In genomic region chrX:154370882-154371770, GRCh38 we compare ENCODE assay signal across 1 cellular context.
A peak's percentile ranks its signal among the peaks of the same experiment; 100 is the strongest.
TF ChIP-seq lines count a peak whose summit lies in the region.

No MANE protein-coding gene starts in this region.

TF ChIP-seq in WTC11, 78 proteins besides CTCF, POLR2A, EP300 and RAD21 (continued from another document and continues in another):
- TF ChIP-seq ZMAT4 (CRISPR knock-in tag; IDR thresholded peaks at IDR 0.05) (peak; percentile 65; the same call in 1 of the 2 replicates), AFF4 (CRISPR knock-in tag; IDR thresholded peaks at IDR 0.05; ENCODE audit: borderline replicate concordance) (no peak), ZBTB21 (CRISPR knock-in tag; IDR thresholded peaks at IDR 0.05; ENCODE audit: borderline replicate concordance) (no peak), ZNF317 (CRISPR knock-in tag; IDR thresholded peaks at IDR 0.05; ENCODE audit: borderline replicate concordance, low read depth) (no peak), JAZF1 (CRISPR knock-in tag; IDR thresholded peaks at IDR 0.05) (no peak), TEAD1 (CRISPR knock-in tag; IDR thresholded peaks at IDR 0.05) (no peak; the same call in 1 of the 2 replicates), PRRX2 (CRISPR knock-in tag; IDR thresholded peaks at IDR 0.05) (no peak), ERG (CRISPR knock-in tag; IDR thresholded peaks at IDR 0.05) (no peak), ETV6 (CRISPR knock-in tag; IDR thresholded peaks at IDR 0.05) (no peak), NR1H2 (CRISPR knock-in tag; IDR thresholded peaks at IDR 0.05) (no peak), CREB1 (CRISPR knock-in tag; IDR thresholded peaks at IDR 0.05) (no peak), E2F1 (CRISPR knock-in tag; IDR thresholded peaks at IDR 0.05) (no peak), MLX (CRISPR knock-in tag; IDR thresholded peaks at IDR 0.05) (no peak), FOXJ3 (CRISPR knock-in tag; IDR thresholded peaks at IDR 0.05; ENCODE audit: borderline replicate concordance) (no peak), ZBTB43 (CRISPR knock-in tag; IDR thresholded peaks at IDR 0.05) (no peak), ZSCAN18 (CRISPR knock-in tag; IDR thresholded peaks at IDR 0.05) (no peak), GRHL2 (CRISPR knock-in tag; IDR thresholded peaks at IDR 0.05; ENCODE audit: insufficient replicate concordance, severe bottlenecking) (no peak), FOXK1 (CRISPR knock-in tag; IDR thresholded peaks at IDR 0.05) (no peak), MXD4 (CRISPR knock-in tag; IDR thresholded peaks at IDR 0.05; ENCODE audit: borderline replicate concordance) (no peak), NFE2L1 (CRISPR knock-in tag; IDR thresholded peaks at IDR 0.05) (0 out of 2 replicates have a peak, but pooled peaks have one; percentile 51), ZNF512 (CRISPR knock-in tag; IDR thresholded peaks at IDR 0.05; ENCODE audit: borderline replicate concordance) (no peak), FOXP1 (CRISPR knock-in tag; IDR thresholded peaks at IDR 0.05; ENCODE audit: borderline replicate concordance) (peak; percentile 37), ZNF121 (CRISPR knock-in tag; IDR thresholded peaks at IDR 0.05) (no peak), ELF4 (CRISPR knock-in tag; IDR thresholded peaks at IDR 0.05; ENCODE audit: low read depth) (no peak), PREB (CRISPR knock-in tag; IDR thresholded peaks at IDR 0.05; ENCODE audit: borderline replicate concordance) (no peak), TEAD4 (CRISPR knock-in tag; IDR thresholded peaks at IDR 0.05) (no peak), E2F4 (CRISPR knock-in tag; IDR thresholded peaks at IDR 0.05; ENCODE audit: borderline replicate concordance, low read depth) (peak; percentile 46), GTF2I (CRISPR knock-in tag; conservative IDR thresholded peaks at IDR 0.05) (no peak), JUN (CRISPR knock-in tag; IDR thresholded peaks at IDR 0.05) (peak; percentile 48; the same call in 1 of the 2 replicates), AR (CRISPR knock-in tag; IDR thresholded peaks at IDR 0.05) (no peak), ATF6 (CRISPR knock-in tag; IDR thresholded peaks at IDR 0.05) (no peak), SMAD4 (CRISPR knock-in tag; IDR thresholded peaks at IDR 0.05) (no peak), ZNF232 (CRISPR knock-in tag; IDR thresholded peaks at IDR 0.05) (0 out of 2 replicates have a peak, but pooled peaks have one; percentile 19), ATF1 (CRISPR knock-in tag; IDR thresholded peaks at IDR 0.05) (no peak), USF1 (CRISPR knock-in tag; IDR thresholded peaks at IDR 0.05) (no peak), ZNF138 (CRISPR knock-in tag; conservative IDR thresholded peaks at IDR 0.05) (no peak)
